ENCODE assay signal across 24 cellular contexts in genomic region chr7:120274482-120274881, GRCh38. TPM values are rescaled to one million over a fixed set of nuclear protein-coding genes. Genes with fewer than 3 reads are reported as not detected.
DNase-seq lines count a peak whose midpoint lies in the region; ATAC-seq and TF ChIP-seq lines count a peak whose summit lies in the region.
"Had no signal": no experiment of that assay in that cellular context is flagged by ENCODE, and none has a peak within 500 bp of the region (broad histone marks: within the 10 kb centered on the region; RNA-seq: fewer than 3 reads in every experiment).

No MANE protein-coding gene starts in this region.

- H3K27me3 ChIP-seq in RWPE2 (ENCODE audit: insufficient read depth, poor library complexity, severe bottlenecking) (peaks cover 35% of the 10 kb centered on the region), iPS-15b (ENCODE audit: control insufficient read depth, insufficient read depth, low read length) (peaks cover 18% of the 10 kb centered on the region)

- ATAC-seq in RWPE2 (ENCODE audit: low read depth) = no peak

- H3K4me3 ChIP-seq in GM12864 (ENCODE audit: low read depth, low read length) (peak overlapping the region; percentile 98), RWPE2 (ENCODE audit: severe bottlenecking) (no peak overlapping the region), iPS-15b (ENCODE audit: low read depth, low read length) (peak overlapping the region; percentile 82)
- H3K4me3 ChIP-seq: lung, right lobe of liver had no signal

- H3K27ac ChIP-seq in RWPE2 (ENCODE audit: poor library complexity, severe bottlenecking) = no peak overlapping the region
- H3K27ac ChIP-seq: epithelial cell of prostate, PC-9, right lobe of liver, upper lobe of left lung had no signal

- no peak overlapping the region for H3K9ac ChIP-seq in iPS-15b (ENCODE audit: low read depth, low read length)

- TF ChIP-seq CTCF in GM12864 (IDR thresholded peaks at IDR 0.05; ENCODE audit: low read depth, low read length, missing control alignments) (no peak), RWPE2 (IDR thresholded peaks at IDR 0.05; ENCODE audit: poor library complexity, severe bottlenecking) (no peak)

- intact Hi-C loops in posterior vena cava (cut with DNase I) = loop anchor here in 1 of 2 donors (5.0 kb wide), 1 partner anchor 342 kb away; no protein-coding TSS in a partner anchor

- H3K36me3 ChIP-seq in RWPE2 (ENCODE audit: low read depth) (no peaks in the 10 kb centered on the region), iPS-15b (ENCODE audit: control insufficient read depth, insufficient read depth, low read length) (no peaks in the 10 kb centered on the region)
- H3K36me3 ChIP-seq: right lobe of liver, upper lobe of left lung had no signal

- H3K9me3 ChIP-seq in RWPE2 (ENCODE audit: severe bottlenecking) (no peaks in the 10 kb centered on the region), iPS-15b (ENCODE audit: control insufficient read depth, insufficient read depth, low read length) (no peaks in the 10 kb centered on the region)
- H3K9me3 ChIP-seq: right lobe of liver, upper lobe of left lung had no signal

- H3K4me1 ChIP-seq in RWPE2 (ENCODE audit: insufficient read depth, poor library complexity, severe bottlenecking) (no peaks in the 10 kb centered on the region), iPS-15b (ENCODE audit: control insufficient read depth, insufficient read depth, low read length) (peaks cover 8% of the 10 kb centered on the region)

- DNase-seq in GM12864 (ENCODE audit: low read depth) (no peak), RWPE2 (ENCODE audit: low spot score) (peak; percentile 28), posterior vena cava (ENCODE audit: low spot score) (peak; percentile 48), NAMALWA (ENCODE audit: low spot score) (no peak), NCI-H146 (lab: John Stamatoyannopoulos, UW) (no peak)
- DNase-seq in stimulated activated naive CD4-positive, alpha-beta T cell treated with Interleukin-2 at 50 U/mL for 16 hours (lab: John Stamatoyannopoulos, UW) = no peak
- DNase-seq: activated CD4-positive, alpha-beta T cell treated with anti-CD3 and anti-CD28 coated beads for 4 hours; activated naive CD4-positive, alpha-beta T cell treated with anti-CD3 and anti-CD28 coated beads, Interleukin-2, amount 10 ng/mL, durations not matched to agents 7 days and 5 days; activated T-cell treated with anti-CD3 and anti-CD28 coated beads, Interleukin-2, amount 50 U/mL, for 48 hours; dermis blood vessel endothelial cell; foreskin fibroblast; NCI-H2029 treated with DMSO at 0.1 percent for 48 hours; PC-9; right lobe of liver; SIG-M5; stimulated activated CD4-positive, alpha-beta T cell treated with anti-CD3 and anti-CD28 coated beads, Interleukin-15, amount 100 ng/mL, for 24 hours; T-helper 1 cell had no signal

RNA-seq across cellular contexts. Expression of gene KCND2, which starts 1.5 kb away (rescaled TPM):
- 1 to 10 TPM; 3.5 to 7.0 TPM for total RNA-seq in posterior vena cava
- total RNA-seq: CD4-positive, alpha-beta memory T cell; G401; HepG2 had no signal

Comparison
In these comparisons a context has a peak if more than half of its experiments do, and no peak if none do; other contexts are left out.
1. DNase-seq: peak in RWPE2 (single experiment) and posterior vena cava (single experiment); none in GM12864 (single experiment), stimulated activated naive CD4-positive, alpha-beta T cell treated with Interleukin-2 at 50 U/mL for 16 hours (single experiment), NAMALWA (single experiment) and NCI-H146 (single experiment).